In the genomic region with DNA sequence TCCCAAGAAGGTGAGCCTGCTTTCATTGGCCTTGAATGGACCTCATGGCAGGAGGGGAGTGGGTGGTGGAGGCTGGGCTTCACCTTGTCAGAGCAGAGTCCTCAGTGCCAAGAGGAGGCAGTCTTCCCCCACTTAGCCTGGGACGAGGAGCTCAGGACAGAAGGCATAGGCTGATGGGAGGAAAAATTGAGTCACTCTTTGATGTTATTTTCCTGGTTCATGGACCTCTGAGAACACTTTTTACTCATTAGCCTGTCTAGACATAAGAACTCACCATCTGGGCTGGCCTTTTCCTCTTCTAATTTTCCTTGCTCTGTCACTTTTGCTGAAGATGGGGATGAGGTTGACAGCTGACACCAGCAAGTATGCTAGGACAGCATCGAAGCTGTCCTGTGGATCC, we compare ENCODE assay signal across 12 cellular contexts.
A peak's percentile ranks its signal among the peaks of the same experiment; 100 is the strongest.
DNase-seq lines count a peak whose midpoint lies in the region; FAIRE-seq and TF ChIP-seq lines count a peak whose summit lies in the region.
"Had no signal": no experiment of that assay in that cellular context is flagged by ENCODE, and none has a peak within 500 bp of the region (broad histone marks: within the 10 kb centered on the region; RNA-seq: fewer than 3 reads in every experiment).

No MANE protein-coding gene starts in this region.

- no peaks in the 10 kb centered on the region for H3K36me3 ChIP-seq in esophagus muscularis mucosa
- H3K36me3 ChIP-seq in spleen, result no peaks in the 10 kb centered on the region

- no peak for TF ChIP-seq EP300 in esophagus muscularis mucosa (IDR thresholded peaks at IDR 0.05)

- TF ChIP-seq CTCF in esophagus muscularis mucosa (IDR thresholded peaks at IDR 0.05) (no peak), spleen (IDR thresholded peaks at IDR 0.05 in 8 of 11, conservative IDR thresholded peaks at IDR 0.05 in 3 of 11) (no peak)

- no peak for DNase-seq in activated T-cell treated with anti-CD3 and anti-CD28 coated beads, Interleukin-2, amount 50 U/mL, for 24 hours
- no peak for DNase-seq in activated T-cell treated with anti-CD3 and anti-CD28 coated beads, Interleukin-2, amount 50 U/mL, for 1 hour
- DNase-seq in RCC 7860 (ENCODE audit: low spot score) (peak; percentile 48), esophagus muscularis mucosa (ENCODE audit: extremely low spot score) (peak; percentile 68), spleen (no peak), NCI-H2107 treated with DMSO at 0.1 percent for 48 hours (lab: John Stamatoyannopoulos, UW; ENCODE audit: unreplicated experiment) (no peak)
- no peak for DNase-seq in activated CD4-positive, CD25-positive, alpha-beta regulatory T cell treated with anti-CD3 and anti-CD28 coated beads, Interleukin-2, amount 50 U/mL, for 72 hours
- DNase-seq: amniotic stem cell, NCI-H2171 had no signal

- H3K9me3 ChIP-seq in esophagus muscularis mucosa, result no peaks in the 10 kb centered on the region
- H3K9me3 ChIP-seq in spleen, result no peaks in the 10 kb centered on the region

- intact Hi-C loops in esophagus muscularis mucosa (cut with DNase I), result no loop called here
- intact Hi-C loops in spleen (cut with DNase I; ENCODE audit: low total_unique reads), result no loop called here

- H3K4me3 Mint-ChIP-seq in activated T-cell treated with anti-CD3 and anti-CD28 coated beads, Interleukin-2, amount 50 U/mL, for 24 hours, result no peak overlapping the region
- peak overlapping the region; percentile 58 for H3K4me3 Mint-ChIP-seq in stimulated activated naive CD8-positive, alpha-beta T cell treated with anti-CD3 and anti-CD28 coated beads, Interleukin-15, Interleukin-2, amounts not matched to agents 100 ng/mL and 50 ng/mL, for 24 hours
- H3K4me3 Mint-ChIP-seq: dendritic cell treated with granulocyte-macrophage colony-stimulating factor and Interleukin-4, amounts not matched to agents 40 ng/mL and 50 ng/mL, for 4 days had no signal

- no peak for FAIRE-seq in RCC 7860 (lab: Jason Lieb, UNC)
- FAIRE-seq: TTC549 had no signal

- TF ChIP-seq POLR2A in esophagus muscularis mucosa (IDR thresholded peaks at IDR 0.05; ENCODE audit: low read depth), result no peak
- TF ChIP-seq POLR2A in spleen (IDR thresholded peaks at IDR 0.05), result no peak

- no peaks in the 10 kb centered on the region for H3K9me3 Mint-ChIP-seq in activated T-cell treated with anti-CD3 and anti-CD28 coated beads, Interleukin-2, amount 50 U/mL, for 24 hours
- H3K9me3 Mint-ChIP-seq in stimulated activated naive CD8-positive, alpha-beta T cell treated with anti-CD3 and anti-CD28 coated beads, Interleukin-15, Interleukin-2, amounts not matched to agents 100 ng/mL and 50 ng/mL, for 24 hours, result no peaks in the 10 kb centered on the region
- H3K9me3 Mint-ChIP-seq: dendritic cell treated with granulocyte-macrophage colony-stimulating factor and Interleukin-4, amounts not matched to agents 40 ng/mL and 50 ng/mL, for 4 days had no signal

- no peaks in the 10 kb centered on the region for H3K27me3 ChIP-seq in esophagus muscularis mucosa
- H3K27me3 ChIP-seq in spleen (replicated peaks in 1 of 7), result no peaks in the 10 kb centered on the region

- H3K27me3 Mint-ChIP-seq in activated T-cell treated with anti-CD3 and anti-CD28 coated beads, Interleukin-2, amount 50 U/mL, for 24 hours, result peaks cover 14% of the 10 kb centered on the region
- peaks cover 4% of the 10 kb centered on the region for H3K27me3 Mint-ChIP-seq in stimulated activated naive CD8-positive, alpha-beta T cell treated with anti-CD3 and anti-CD28 coated beads, Interleukin-15, Interleukin-2, amounts not matched to agents 100 ng/mL and 50 ng/mL, for 24 hours

- peaks cover 45% of the 10 kb centered on the region for H3K4me1 Mint-ChIP-seq in activated T-cell treated with anti-CD3 and anti-CD28 coated beads, Interleukin-2, amount 50 U/mL, for 24 hours (ENCODE audit: low read depth)
- peaks cover 55% of the 10 kb centered on the region for H3K4me1 Mint-ChIP-seq in stimulated activated naive CD8-positive, alpha-beta T cell treated with anti-CD3 and anti-CD28 coated beads, Interleukin-15, Interleukin-2, amounts not matched to agents 100 ng/mL and 50 ng/mL, for 24 hours (ENCODE audit: low read depth)

- H3K4me1 ChIP-seq in esophagus muscularis mucosa (peaks cover 0 to 2% (median 0%) of the 10 kb centered on the region in 4 donors), spleen (peaks cover 0 to 13% (median 9%) of the 10 kb centered on the region in 6 donors)

- no peaks in the 10 kb centered on the region for H3K36me3 Mint-ChIP-seq in activated T-cell treated with anti-CD3 and anti-CD28 coated beads, Interleukin-2, amount 50 U/mL, for 24 hours (ENCODE audit: low read depth)
- no peaks in the 10 kb centered on the region for H3K36me3 Mint-ChIP-seq in stimulated activated naive CD8-positive, alpha-beta T cell treated with anti-CD3 and anti-CD28 coated beads, Interleukin-15, Interleukin-2, amounts not matched to agents 100 ng/mL and 50 ng/mL, for 24 hours (ENCODE audit: low read depth)

- H3K27ac Mint-ChIP-seq in activated T-cell treated with anti-CD3 and anti-CD28 coated beads, Interleukin-2, amount 50 U/mL, for 24 hours, result peak overlapping the region; percentile 80
- H3K27ac Mint-ChIP-seq in stimulated activated naive CD8-positive, alpha-beta T cell treated with anti-CD3 and anti-CD28 coated beads, Interleukin-15, Interleukin-2, amounts not matched to agents 100 ng/mL and 50 ng/mL, for 24 hours, result peak overlapping the region; percentile 97
- H3K27ac Mint-ChIP-seq: dendritic cell treated with granulocyte-macrophage colony-stimulating factor and Interleukin-4, amounts not matched to agents 40 ng/mL and 50 ng/mL, for 4 days had no signal

- WGBS in esophagus muscularis mucosa, result 95% methylated on average over 1 of the region's 2 CpGs
- 72 to 83% (median 76%) methylated on average over 2 of the region's 2 CpGs for WGBS in spleen, 5 donors

- H3K27ac ChIP-seq in esophagus muscularis mucosa (replicated peaks in 1 of 4), result no peak overlapping the region
- no peak overlapping the region for H3K27ac ChIP-seq in spleen

- H3K4me3 ChIP-seq in esophagus muscularis mucosa (no peak overlapping the region), spleen (no peak overlapping the region)

Comparison
In these comparisons a context has a peak if more than half of its experiments do, and no peak if none do; other contexts are left out.
1. DNase-seq: peak in RCC 7860 (single experiment) and esophagus muscularis mucosa (single experiment); none in activated T-cell treated with anti-CD3 and anti-CD28 coated beads, Interleukin-2, amount 50 U/mL, for 24 hours (single experiment), activated T-cell treated with anti-CD3 and anti-CD28 coated beads, Interleukin-2, amount 50 U/mL, for 1 hour (single experiment), activated CD4-positive, CD25-positive, alpha-beta regulatory T cell treated with anti-CD3 and anti-CD28 coated beads, Interleukin-2, amount 50 U/mL, for 72 hours (single experiment), spleen (single experiment) and NCI-H2107 treated with DMSO at 0.1 percent for 48 hours (single experiment).